8 cellular contexts compared by ENCODE assay signal in genomic region chr2:88307817-88308216, GRCh38.
DNase-seq lines count a peak whose midpoint lies in the region; ATAC-seq and TF ChIP-seq lines count a peak whose summit lies in the region.

No MANE protein-coding gene starts in this region.

- intact Hi-C loops in left lung (cut with DNase I): no loop called here

- H3K27ac ChIP-seq in left lung: no peak overlapping the region

- CTCF ChIA-PET in HEK293T (lab: Yijun Ruan, JAX): no interaction called here

- DNase-seq in DMS 273 (lab: John Stamatoyannopoulos, UW; ENCODE audit: unreplicated experiment): peak; percentile 61
- no peak for DNase-seq in DMS 273 treated with DMSO at 0.1 percent for 48 hours (lab: John Stamatoyannopoulos, UW)
- DNase-seq in HEK293T (ENCODE audit: extremely low spot score): peak; percentile 48
- peak; percentile 39 for DNase-seq in SW480 (ENCODE audit: low spot score)
- DNase-seq in left lung: no peak
- DNase-seq in NCI-H1092 treated with DMSO at 0.1 percent for 48 hours (lab: John Stamatoyannopoulos, UW): no peak
- no peak for DNase-seq in NCI-H446 (lab: John Stamatoyannopoulos, UW)

- peak in 1 of 2 donors; percentile 17 for TF ChIP-seq CTCF in left lung (IDR thresholded peaks at IDR 0.05)

- H3K27me3 ChIP-seq in left lung: no peaks in the 10 kb centered on the region

- no peaks in the 10 kb centered on the region for H3K4me1 ChIP-seq in left lung

- POLR2A ChIA-PET in HEK293T (lab: Yijun Ruan, JAX): no interaction called here

- ATAC-seq in left lung (peak; percentile 72), GM18519 (IDR thresholded peaks at IDR 0.05; ENCODE audit: low FRiP score, unreplicated experiment) (no peak)

- no peak overlapping the region for H3K4me3 ChIP-seq in left lung

- no peaks in the 10 kb centered on the region for H3K9me3 ChIP-seq in left lung

- H3K36me3 ChIP-seq in left lung: no peaks in the 10 kb centered on the region

TF ChIP-seq in HEK293T, 16 proteins besides CTCF, POLR2A, EP300 and RAD21:
- TF ChIP-seq NFRKB (IDR thresholded peaks at IDR 0.05): no peak
- TF ChIP-seq HDGF (IDR thresholded peaks at IDR 0.05; ENCODE audit: borderline replicate concordance): no peak
- TF ChIP-seq SUZ12 (IDR thresholded peaks at IDR 0.05): no peak
- no peak for TF ChIP-seq BHLHE40 (IDR thresholded peaks at IDR 0.05; ENCODE audit: borderline replicate concordance)
- TF ChIP-seq ZNF384 (IDR thresholded peaks at IDR 0.05): no peak
- no peak for TF ChIP-seq ARNT (IDR thresholded peaks at IDR 0.05)
- TF ChIP-seq ELF4 (IDR thresholded peaks at IDR 0.05): no peak
- no peak for TF ChIP-seq L3MBTL2 (conservative IDR thresholded peaks at IDR 0.05)
- TF ChIP-seq FOXK2 (IDR thresholded peaks at IDR 0.05): no peak
- TF ChIP-seq CTBP1 (IDR thresholded peaks at IDR 0.05; ENCODE audit: borderline replicate concordance): no peak
- TF ChIP-seq FOXA1 (IDR thresholded peaks at IDR 0.05): no peak
- no peak for TF ChIP-seq TARDBP (IDR thresholded peaks at IDR 0.05)

Comparison
In these comparisons a context has a peak if more than half of its experiments do, and no peak if none do; other contexts are left out.
1. DNase-seq: peak in DMS 273 (single experiment), HEK293T (single experiment) and SW480 (single experiment); none in DMS 273 treated with DMSO at 0.1 percent for 48 hours (single experiment), left lung (0 of 2), NCI-H1092 treated with DMSO at 0.1 percent for 48 hours (single experiment) and NCI-H446 (0 of 2).